ENCODE assay signal across 6 cellular contexts in the genomic region with DNA sequence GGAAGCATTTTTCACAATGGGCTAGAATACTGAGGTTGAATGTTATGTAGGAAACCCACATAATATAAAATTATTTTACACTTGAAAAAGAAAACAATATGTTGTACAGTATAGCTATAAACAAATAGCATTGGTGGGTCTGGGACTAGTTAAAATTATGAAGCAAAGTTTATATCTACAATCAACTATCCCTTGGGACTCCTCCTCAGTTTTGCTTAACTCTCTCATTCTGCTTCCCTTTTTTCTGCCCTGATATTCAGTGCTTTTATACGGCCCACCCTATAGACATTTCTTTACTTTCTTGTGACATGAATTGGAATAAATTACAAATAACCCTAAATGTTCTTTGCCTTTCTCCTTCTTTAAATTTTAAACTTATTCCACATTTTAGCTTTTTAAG.
"Had no signal": no experiment of that assay in that cellular context is flagged by ENCODE, and none has a peak within 500 bp of the region (broad histone marks: within the 10 kb centered on the region; RNA-seq: fewer than 3 reads in every experiment).

No MANE protein-coding gene starts in this region.

- H3K4me3 ChIP-seq: GM23338, K562 had no signal

- H3K4me3 Mint-ChIP-seq: GM23338, H9 had no signal

- DNase-seq: H9, HCEC 1CT, IMR-90, KG1 had no signal

- ATAC-seq: GM23338, K562 had no signal

- H3K9me3 Mint-ChIP-seq: GM23338, H9 had no signal

- H3K27ac Mint-ChIP-seq: GM23338, H9 had no signal
